Comparison of ENCODE assay signal across 1 cellular context in the genomic region with DNA sequence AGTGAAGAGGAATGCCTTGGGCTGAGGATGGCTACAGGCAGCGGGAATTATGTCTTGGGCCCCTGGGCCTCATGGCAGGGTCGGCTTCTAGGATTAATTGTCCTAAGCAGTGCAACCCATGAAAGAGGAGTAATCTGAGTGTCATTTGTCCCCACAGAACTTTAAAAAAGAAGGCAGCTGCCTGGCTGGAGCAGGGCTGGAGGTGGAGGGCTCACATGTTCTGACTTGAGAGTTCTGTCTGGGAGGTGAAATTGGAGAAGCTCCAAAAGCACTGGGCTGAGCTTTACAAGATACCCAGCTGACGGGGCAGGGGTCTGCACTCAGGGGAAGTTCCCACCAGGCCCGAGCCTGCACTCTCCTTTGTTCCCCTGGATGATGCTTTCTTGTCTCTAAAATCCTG.
TF ChIP-seq lines count a peak whose summit lies in the region.

No MANE protein-coding gene starts in this region.

TF ChIP-seq in H1, 55 proteins besides CTCF, POLR2A, EP300 and RAD21 (continued from another document):
- TF ChIP-seq RXRA (IDR thresholded peaks at IDR 0.05; ENCODE audit: insufficient read depth, low read depth, low read length): no peak
- no peak for TF ChIP-seq PHF8 (conservative IDR thresholded peaks at IDR 0.05; ENCODE audit: low read depth, low read length)
- no peak for TF ChIP-seq BRCA1 (IDR thresholded peaks at IDR 0.05; ENCODE audit: low read depth, low read length)
- no peak for TF ChIP-seq ASH2L (IDR thresholded peaks at IDR 0.05; ENCODE audit: low read length)
- no peak for TF ChIP-seq CHD1 (IDR thresholded peaks at IDR 0.05; ENCODE audit: low read depth, low read length)
- TF ChIP-seq, protein P1, sequence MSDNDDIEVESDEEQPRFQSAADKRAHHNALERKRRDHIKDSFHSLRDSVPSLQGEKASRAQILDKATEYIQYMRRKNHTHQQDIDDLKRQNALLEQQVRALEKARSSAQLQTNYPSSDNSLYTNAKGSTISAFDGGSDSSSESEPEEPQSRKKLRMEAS (IDR thresholded peaks at IDR 0.05): no peak
- TF ChIP-seq, protein P2, sequence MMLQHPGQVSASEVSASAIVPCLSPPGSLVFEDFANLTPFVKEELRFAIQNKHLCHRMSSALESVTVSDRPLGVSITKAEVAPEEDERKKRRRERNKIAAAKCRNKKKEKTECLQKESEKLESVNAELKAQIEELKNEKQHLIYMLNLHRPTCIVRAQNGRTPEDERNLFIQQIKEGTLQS (IDR thresholded peaks at IDR 0.05; ENCODE audit: insufficient read depth, low read depth, low read length): no peak
- TF ChIP-seq CTBP2 (IDR thresholded peaks at IDR 0.05; ENCODE audit: borderline replicate concordance, insufficient read depth, insufficient read length, low read length): no peak
- no peak for TF ChIP-seq KDM1A (IDR thresholded peaks at IDR 0.05; ENCODE audit: borderline replicate concordance, low read length)
